In genomic region chr6:41367700-41368099, GRCh38 we compare ENCODE assay signal across 8 cellular contexts. TPM values are rescaled to one million over a fixed set of nuclear protein-coding genes. Genes with fewer than 3 reads are reported as not detected.
DNase-seq lines count a peak whose midpoint lies in the region; ATAC-seq and TF ChIP-seq lines count a peak whose summit lies in the region.

No MANE protein-coding gene starts in this region.

- H3K27ac ChIP-seq in SK-N-MC = no peak overlapping the region
- no peak overlapping the region for H3K27ac ChIP-seq in gastrocnemius medialis

- no peak overlapping the region for H3K27ac Mint-ChIP-seq in T-helper 2 cell treated with Interferon-gamma antibody and Interleukin-4, amounts not matched to agents 5 μg/mL and 100 μg/mL, for 36 hours

- no peak for DNase-seq in GM10266 (ENCODE audit: extremely low spot score)
- peak; percentile 20 for DNase-seq in NCI-H1417 treated with DMSO at 0.1 percent for 48 hours (lab: John Stamatoyannopoulos, UW)
- DNase-seq in SK-N-MC (ENCODE audit: low read depth, low spot score) = peak; percentile 22
- peak; percentile 31 for DNase-seq in fibroblast of peridontal ligament (ENCODE audit: extremely low read depth)
- peak; percentile 55 for DNase-seq in occipital lobe (lab: John Stamatoyannopoulos, UW)
- DNase-seq in T-helper 2 cell treated with Interferon-gamma antibody and Interleukin-4, amounts not matched to agents 5 μg/mL and 100 μg/mL, for 36 hours (ENCODE audit: low spot score) = no peak
- no peak for DNase-seq in gastrocnemius medialis

- in situ Hi-C loops in gastrocnemius medialis (cut with MboI; ENCODE audit: low sequenced_read_pairs in 4 of 4) = loop anchor here in 2 of 4 donors (10.0 kb wide), 1 partner anchor 227 kb away; no protein-coding TSS in a partner anchor

- peaks cover 70% of the 10 kb centered on the region for H3K27me3 Mint-ChIP-seq in T-helper 2 cell treated with Interferon-gamma antibody and Interleukin-4, amounts not matched to agents 5 μg/mL and 100 μg/mL, for 36 hours (ENCODE audit: low read depth)

- no peak overlapping the region for H3K4me3 Mint-ChIP-seq in T-helper 2 cell treated with Interferon-gamma antibody and Interleukin-4, amounts not matched to agents 5 μg/mL and 100 μg/mL, for 36 hours

- H3K9me3 Mint-ChIP-seq in T-helper 2 cell treated with Interferon-gamma antibody and Interleukin-4, amounts not matched to agents 5 μg/mL and 100 μg/mL, for 36 hours = no peaks in the 10 kb centered on the region

- ATAC-seq in gastrocnemius medialis (no peak), GM21619 (IDR thresholded peaks at IDR 0.05; ENCODE audit: unreplicated experiment) (no peak)

- peaks cover 13% of the 10 kb centered on the region for H3K4me1 Mint-ChIP-seq in T-helper 2 cell treated with Interferon-gamma antibody and Interleukin-4, amounts not matched to agents 5 μg/mL and 100 μg/mL, for 36 hours (ENCODE audit: low read depth)

- H3K36me3 ChIP-seq in SK-N-MC (ENCODE audit: insufficient read depth, low read length) (no peaks in the 10 kb centered on the region), gastrocnemius medialis (no peaks in the 10 kb centered on the region)

- H3K9me3 ChIP-seq in SK-N-MC (ENCODE audit: low read depth, low read length) (no peaks in the 10 kb centered on the region), gastrocnemius medialis (no peaks in the 10 kb centered on the region)

- TF ChIP-seq POLR2A in gastrocnemius medialis (IDR thresholded peaks at IDR 0.05) = no peak

- intact Hi-C loops in gastrocnemius medialis (cut with DNase I; ENCODE audit: low total_unique reads) = loop anchor here (10.0 kb wide), 1 partner anchor 407 kb away; the partner anchor contains the start of gene FRS3

- H3K4me3 ChIP-seq in SK-N-MC (no peak overlapping the region), gastrocnemius medialis (no peak overlapping the region)

- peaks cover 50 to 54% (median 52%) of the 10 kb centered on the region in 3 donors for H3K27me3 ChIP-seq in gastrocnemius medialis

- no peak overlapping the region for H3K9ac ChIP-seq in SK-N-MC (ENCODE audit: insufficient read length)

- TF ChIP-seq CTCF in GM10266 (IDR thresholded peaks at IDR 0.05; ENCODE audit: control insufficient read depth, insufficient read depth, low read depth, missing control alignments) (peak; percentile 51), gastrocnemius medialis (IDR thresholded peaks at IDR 0.05 in 4 of 5, conservative IDR thresholded peaks at IDR 0.05 in 1 of 5) (no peak)

- H3K36me3 Mint-ChIP-seq in T-helper 2 cell treated with Interferon-gamma antibody and Interleukin-4, amounts not matched to agents 5 μg/mL and 100 μg/mL, for 36 hours (ENCODE audit: low read depth) = no peaks in the 10 kb centered on the region

- H3K4me1 ChIP-seq in gastrocnemius medialis = peaks cover 10 to 15% of the 10 kb centered on the region in 2 donors

RNA-seq across cellular contexts. Expression of gene NCR2, which starts 32.3 kb away (rescaled TPM):
- total RNA-seq in occipital lobe (not detected), gastrocnemius medialis (not detected)

Comparison
In these comparisons a context has a peak if more than half of its experiments do, and no peak if none do; other contexts are left out.
1. DNase-seq: peak in NCI-H1417 treated with DMSO at 0.1 percent for 48 hours (single experiment), SK-N-MC (single experiment), fibroblast of peridontal ligament (single experiment) and occipital lobe (single experiment); none in GM10266 (single experiment), T-helper 2 cell treated with Interferon-gamma antibody and Interleukin-4, amounts not matched to agents 5 μg/mL and 100 μg/mL, for 36 hours (single experiment) and gastrocnemius medialis (0 of 2).